In genomic region chr15:89452330-89452836, GRCh38 we compare ENCODE assay signal across 24 cellular contexts. TPM values are rescaled to one million over a fixed set of nuclear protein-coding genes. Genes with fewer than 3 reads are reported as not detected.
A peak's percentile ranks its signal among the peaks of the same experiment; 100 is the strongest.
DNase-seq lines count a peak whose midpoint lies in the region; ATAC-seq, FAIRE-seq and TF ChIP-seq lines count a peak whose summit lies in the region.
"Had no signal": no experiment of that assay in that cellular context is flagged by ENCODE, and none has a peak within 500 bp of the region (broad histone marks: within the 10 kb centered on the region; RNA-seq: fewer than 3 reads in every experiment).

No MANE protein-coding gene starts in this region.

- H3K27ac ChIP-seq in GM12878 (ENCODE audit: control insufficient read depth, insufficient read depth), result no peak overlapping the region
- H3K27ac ChIP-seq: 22Rv1, GM23248, PC-9 had no signal

- peaks cover 1% of the 10 kb centered on the region for H3K9me3 ChIP-seq in GM12878 (replicated peaks; ENCODE audit: control insufficient read depth, insufficient read depth, low read length)

- no peak for TF ChIP-seq RAD21 in GM12878 (IDR thresholded peaks at IDR 0.05; ENCODE audit: insufficient read depth, low read depth, low read length)

- H3K79me2 ChIP-seq in GM12878 (ENCODE audit: control insufficient read depth, insufficient read depth, low read length), result no peaks in the 10 kb centered on the region

- no peak for TF ChIP-seq EP300 in GM12878 (IDR thresholded peaks at IDR 0.05; ENCODE audit: borderline replicate concordance in 1 of 2, control insufficient read depth in 1 of 2, low read depth in 2 of 2, low read length in 2 of 2)

- no peaks in the 10 kb centered on the region for H3K4me1 ChIP-seq in GM12878 (ENCODE audit: control insufficient read depth, insufficient read depth, low read length)

- H2AFZ ChIP-seq in GM12878 (ENCODE audit: control insufficient read depth, low read depth, low read length), result no peak overlapping the region
- H2AFZ ChIP-seq: GM23248, PC-9 had no signal

- TF ChIP-seq POLR2A in NB4 (IDR thresholded peaks at IDR 0.05; ENCODE audit: extremely low read depth, insufficient read length) (no peak), GM12878 (IDR thresholded peaks at IDR 0.05; ENCODE audit: low read depth, low read length) (no peak)

- H3K27me3 ChIP-seq in GM12878 (replicated peaks in 1 of 2; ENCODE audit: control insufficient read depth in 2 of 2, insufficient read depth in 2 of 2, low read length in 1 of 2), result no peaks in the 10 kb centered on the region; a peak in 3 of 4 replicates

- ATAC-seq in GM12878, result peak; percentile 70
- no peak for ATAC-seq in GM21526 (IDR thresholded peaks at IDR 0.05; ENCODE audit: low FRiP score, unreplicated experiment)

- RAD21 ChIA-PET in GM12878 (lab: Charles Lee; ENCODE audit: unreplicated experiment), result no interaction called here

- H3K4me2 ChIP-seq in GM12878 (ENCODE audit: control insufficient read depth, insufficient read depth), result no peak overlapping the region
- H3K4me2 ChIP-seq: PC-9 had no signal

- DNase-seq in DMS 273 (lab: John Stamatoyannopoulos, UW; ENCODE audit: unreplicated experiment) (peak; percentile 23), DMS 273 treated with DMSO at 0.1 percent for 48 hours (lab: John Stamatoyannopoulos, UW) (no peak), NB4 (ENCODE audit: low read depth) (peak; percentile 20), GM12878 (ENCODE audit: low read depth, low spot score) (no peak), OCI-M2 (lab: John Stamatoyannopoulos, UW; ENCODE audit: unreplicated experiment) (no peak), NCI-H2107 (lab: John Stamatoyannopoulos, UW) (no peak)
- DNase-seq: CD4-positive, CD25-positive, alpha-beta regulatory T cell; DMS53; GM23248; H7; KG1; NCI-H1694; NCI-H2029 treated with DMSO at 0.1 percent for 48 hours; NCI-H2227 treated with DMSO at 0.1 percent for 48 hours; NCI-H526 treated with DMSO at 0.1 percent for 48 hours; PC-9; Right ventricle myocardium superior; T-helper 1 cell had no signal

- in situ Hi-C loops in GM12878 (cut with MboI), result no loop called here

- 21% methylated on average over 8 of the region's 8 CpGs for WGBS in GM12878 (ENCODE audit: insufficient coverage, insufficient replicate concordance, low lambda C conversion rate, missing lambda C conversion rate)

- H3K4me3 ChIP-seq in NB4 (ENCODE audit: low read depth, low read length) (no peak overlapping the region), GM12878 (no peak overlapping the region)
- H3K4me3 ChIP-seq: GM23248, PC-9 had no signal

- BruUV-seq in GM12878 (replicated peaks; lab: Mats Ljungman, UMichigan), result no TSS peak

- FAIRE-seq in GM12878 (lab: Jason Lieb, UNC), result no peak

- no peaks in the 10 kb centered on the region for H4K20me1 ChIP-seq in GM12878 (ENCODE audit: control insufficient read depth, insufficient read depth)

- intact Hi-C loops in GM12878 (cut with micrococcal nuclease; ENCODE audit: unreplicated experiment), result no loop called here

- SMC1A ChIA-PET in GM12878 (lab: Charles Lee; ENCODE audit: uncharacterized antibody, unreplicated experiment), result interaction anchor here (0.9 to 1.1 kb wide), 2 partner anchors 9 to 20 kb away, joined by 3 to 5 read pairs; no protein-coding TSS in a partner anchor

- H3K36me3 ChIP-seq in GM12878 (ENCODE audit: control insufficient read depth in 2 of 2, insufficient read depth in 2 of 2, low read length in 1 of 2), result no peaks in the 10 kb centered on the region

- CTCF ChIA-PET in GM12878 (lab: Yijun Ruan, JAX), result interaction anchor here (2.5 to 9.5 kb wide), 2 partner anchors 8 to 94 kb away, joined by 8 to 58 read pairs; no protein-coding TSS in a partner anchor

- H3K9ac ChIP-seq in GM12878 (ENCODE audit: control insufficient read depth, insufficient read depth, low read length), result no peak overlapping the region
- H3K9ac ChIP-seq: GM23248 had no signal

- POLR2A ChIA-PET in GM12878 (lab: Charles Lee), result no interaction called here

- TF ChIP-seq CTCF in NB4 (IDR thresholded peaks at IDR 0.05; ENCODE audit: low read depth, low read length) (no peak), GM12878 (IDR thresholded peaks at IDR 0.05 in 2 of 3, conservative IDR thresholded peaks at IDR 0.05 in 1 of 3; ENCODE audit: control insufficient read depth in 2 of 3, extremely low read depth in 1 of 3, insufficient read depth in 1 of 3, low read depth in 3 of 3, low read length in 3 of 3) (no peak)

TF ChIP-seq in GM12878, 131 proteins besides CTCF, POLR2A, EP300 and RAD21:
- TF ChIP-seq CREM (IDR thresholded peaks at IDR 0.05; ENCODE audit: low read depth) (no peak), DPF2 (IDR thresholded peaks at IDR 0.05) (no peak), SMARCA5 (IDR thresholded peaks at IDR 0.05) (no peak), ZBTB33 (IDR thresholded peaks at IDR 0.05) (no peak), EED (IDR thresholded peaks at IDR 0.05; ENCODE audit: low read depth) (no peak)

RNA-seq across cellular contexts. Expression of gene RHCG, which starts 44.0 kb away (rescaled TPM):
- total RNA-seq in GM12878 (2013; cell fraction: nucleolus; rRNA removed), result not detected in 2 replicates
- 0.11 TPM in 1 of 2 replicates, not detected in the other for total RNA-seq in GM12878 (2014; rRNA removed)
- not detected in 2 replicates for total RNA-seq in GM12878 (2014; rRNA removed; fragmentation: Illumina TruSeq; extraction: Trizol)
- total RNA-seq in GM12878 (2021), result not detected in 2 replicates
- polyA plus RNA-seq in GM12878 (2011; ENCODE audit: low read depth), result not detected
- 0.05 TPM in 1 of 2 replicates, not detected in the other for polyA plus RNA-seq in GM12878 (2011; rRNA removed)
- polyA plus RNA-seq in GM12878 (2011; cell fraction: cytosol; rRNA removed), result 0.03 and 0.05 TPM in 2 replicates
- 0.06 TPM in 1 of 2 replicates, not detected in the other for polyA plus RNA-seq in GM12878 (2011; cell fraction: nucleus; rRNA removed)
- not detected in 2 replicates for polyA plus RNA-seq in GM12878 (2012)
- polyA plus RNA-seq in GM12878 (2014; fragmentation: Illumina TruSeq; extraction: Trizol), result not detected in 2 replicates
- polyA plus RNA-seq in GM12878 (2014; fragmentation: Nextera tagmentation; extraction: Ambion mirVana), result not detected
- not detected in 2 replicates for polyA plus RNA-seq in GM12878 (2014; rRNA removed)
- polyA plus RNA-seq in GM12878 (2016; fragmentation: Nextera tagmentation; extraction: Ambion mirVana), result not detected
- polyA minus RNA-seq in GM12878 (2011; rRNA and poly(A)+ RNA removed), result not detected in 2 replicates
- polyA minus RNA-seq in GM12878 (2011; cell fraction: cytosol; rRNA and poly(A)+ RNA removed), result not detected in 2 replicates
- polyA minus RNA-seq in GM12878 (2011; cell fraction: nucleus; rRNA and poly(A)+ RNA removed), result not detected in 2 replicates
- total RNA-seq: CD4-positive, CD25-positive, alpha-beta regulatory T cell; Daoy; G401; GM23248; H7; Right ventricle myocardium superior; RPMI7951 had no signal
- polyA plus RNA-seq: BJ; CD4-positive, CD25-positive, alpha-beta regulatory T cell; GM23248 had no signal

Comparison
In these comparisons a context has a peak if more than half of its experiments do, and no peak if none do; other contexts are left out.
1. DNase-seq: peak in DMS 273 (single experiment) and NB4 (single experiment); none in DMS 273 treated with DMSO at 0.1 percent for 48 hours (single experiment), GM12878 (single experiment), OCI-M2 (single experiment) and NCI-H2107 (single experiment).